In genomic region chr2:10407432-10407831, GRCh38 we compare ENCODE assay signal across 9 cellular contexts. TPM values are rescaled to one million over a fixed set of nuclear protein-coding genes. Genes with fewer than 3 reads are reported as not detected.
DNase-seq lines count a peak whose midpoint lies in the region; ATAC-seq and TF ChIP-seq lines count a peak whose summit lies in the region.
"Had no signal": no experiment of that assay in that cellular context is flagged by ENCODE, and none has a peak within 500 bp of the region (broad histone marks: within the 10 kb centered on the region; RNA-seq: fewer than 3 reads in every experiment).

No MANE protein-coding gene starts in this region.

- H3K36me3 Mint-ChIP-seq in activated T-cell treated with anti-CD3 and anti-CD28 coated beads, Interleukin-2, amount 50 U/mL, for 24 hours (ENCODE audit: low read depth): peaks cover 40% of the 10 kb centered on the region

- H3K4me3 ChIP-seq in RWPE2 (ENCODE audit: severe bottlenecking): no peak overlapping the region
- no peak overlapping the region for H3K4me3 ChIP-seq in gastroesophageal sphincter
- no peak overlapping the region for H3K4me3 ChIP-seq in suprapubic skin
- no peak overlapping the region for H3K4me3 ChIP-seq in dorsolateral prefrontal cortex

- H3K27ac ChIP-seq in RWPE2 (ENCODE audit: poor library complexity, severe bottlenecking): peak overlapping the region; percentile 95
- H3K27ac ChIP-seq in gastroesophageal sphincter: peak overlapping the region in 3 of 4 donors; percentile 67 to 90 (median 88)
- H3K27ac ChIP-seq in suprapubic skin: peak overlapping the region; percentile 62
- H3K27ac ChIP-seq in dorsolateral prefrontal cortex: peak overlapping the region in 2 of 59 donors; percentile 24 to 40

- H3K4me3 Mint-ChIP-seq in activated T-cell treated with anti-CD3 and anti-CD28 coated beads, Interleukin-2, amount 50 U/mL, for 24 hours: peak overlapping the region; percentile 70

- ATAC-seq in RWPE2 (ENCODE audit: low read depth) (no peak), gastroesophageal sphincter (no peak), HG03342 (IDR thresholded peaks at IDR 0.05; ENCODE audit: unreplicated experiment) (no peak)

- H3K4me1 Mint-ChIP-seq in activated T-cell treated with anti-CD3 and anti-CD28 coated beads, Interleukin-2, amount 50 U/mL, for 24 hours (ENCODE audit: low read depth): peaks cover 65% of the 10 kb centered on the region

- H3K27me3 Mint-ChIP-seq in activated T-cell treated with anti-CD3 and anti-CD28 coated beads, Interleukin-2, amount 50 U/mL, for 24 hours: no peaks in the 10 kb centered on the region

- H3K27ac Mint-ChIP-seq in activated T-cell treated with anti-CD3 and anti-CD28 coated beads, Interleukin-2, amount 50 U/mL, for 24 hours: peak overlapping the region; percentile 98

- no peaks in the 10 kb centered on the region for H3K9me3 Mint-ChIP-seq in activated T-cell treated with anti-CD3 and anti-CD28 coated beads, Interleukin-2, amount 50 U/mL, for 24 hours

- H3K4me1 ChIP-seq in RWPE2 (ENCODE audit: insufficient read depth, poor library complexity, severe bottlenecking) (peaks cover 47% of the 10 kb centered on the region), gastroesophageal sphincter (peaks cover 0 to 68% (median 16%) of the 10 kb centered on the region in 3 donors), suprapubic skin (peaks cover 70% of the 10 kb centered on the region)

- WGBS in gastroesophageal sphincter (ENCODE audit: low coverage in 1 of 2), 2 donors: 76 to 90% methylated on average over 2 to 4 of the region's 4 CpGs
- 67% methylated on average over 4 of the region's 4 CpGs for WGBS in suprapubic skin

- no peak for DNase-seq in activated T-cell treated with anti-CD3 and anti-CD28 coated beads, Interleukin-2, amount 50 U/mL, for 24 hours
- DNase-seq in activated T-cell treated with anti-CD3 and anti-CD28 coated beads, Interleukin-2, amount 50 U/mL, for 1 hour: no peak
- no peak for DNase-seq in RWPE2 (ENCODE audit: low spot score)
- DNase-seq in suprapubic skin (ENCODE audit: low spot score in 2 of 2): no peak
- DNase-seq in dorsolateral prefrontal cortex: no peak
- no peak for DNase-seq in cerebellar nuclear complex (lab: John Stamatoyannopoulos, UW)
- DNase-seq: occipital lobe had no signal

- H3K27me3 ChIP-seq in RWPE2 (ENCODE audit: insufficient read depth, poor library complexity, severe bottlenecking) (no peaks in the 10 kb centered on the region), gastroesophageal sphincter (no peaks in the 10 kb centered on the region), suprapubic skin (no peaks in the 10 kb centered on the region), dorsolateral prefrontal cortex (no peaks in the 10 kb centered on the region)

- no peaks in the 10 kb centered on the region for H3K9me3 ChIP-seq in RWPE2 (ENCODE audit: severe bottlenecking)
- no peaks in the 10 kb centered on the region for H3K9me3 ChIP-seq in gastroesophageal sphincter
- no peaks in the 10 kb centered on the region for H3K9me3 ChIP-seq in suprapubic skin

- intact Hi-C loops in dorsolateral prefrontal cortex (cut with DNase I): loop anchor here (5.0 kb wide), 4 partner anchors 35 to 285 kb away; partner anchors contain the start of genes HPCAL1 (in 1 of the 2) and RRM2 (in 1 of the 2)

- H3K36me3 ChIP-seq in RWPE2 (ENCODE audit: low read depth) (peaks cover 6% of the 10 kb centered on the region; the same call in 1 of the 2 replicates), gastroesophageal sphincter (no peaks in the 10 kb centered on the region), suprapubic skin (no peaks in the 10 kb centered on the region)

- TF ChIP-seq CTCF in RWPE2 (IDR thresholded peaks at IDR 0.05; ENCODE audit: poor library complexity, severe bottlenecking) (no peak), gastroesophageal sphincter (IDR thresholded peaks at IDR 0.05) (no peak), suprapubic skin (IDR thresholded peaks at IDR 0.05) (no peak), dorsolateral prefrontal cortex (IDR thresholded peaks at IDR 0.05 in 54 of 56, conservative IDR thresholded peaks at IDR 0.05 in 2 of 56; ENCODE audit: low read depth in 1 of 56, partially characterized antibody in 56 of 56) (no peak)

- TF ChIP-seq POLR2A in gastroesophageal sphincter (IDR thresholded peaks at IDR 0.05): no peak
- TF ChIP-seq POLR2A in suprapubic skin (IDR thresholded peaks at IDR 0.05): no peak

- TF ChIP-seq EP300 in gastroesophageal sphincter (IDR thresholded peaks at IDR 0.05): no peak
- TF ChIP-seq EP300 in suprapubic skin (IDR thresholded peaks at IDR 0.05): no peak

RNA-seq across cellular contexts. Expression of gene ODC1, which starts 40.7 kb away (rescaled TPM):
- total RNA-seq in gastroesophageal sphincter (100 to 1,000 TPM; 105 to 199 (median 137) TPM), suprapubic skin (10 to 100 TPM; 16.5 to 76.6 (median 40.8) TPM), dorsolateral prefrontal cortex (10 to 100 TPM; 11.1 to 44.4 (median 22.4) TPM)
